ENCODE assay signal across 7 cellular contexts in genomic region chr4:110876214-110876613, GRCh38.
DNase-seq lines count a peak whose midpoint lies in the region; TF ChIP-seq lines count a peak whose summit lies in the region.
"Not testable (repeated sequence)": the region's sequence is repeated elsewhere in the genome, so short reads cannot be mapped to it uniquely, and the experiment has no call there.

No MANE protein-coding gene starts in this region.

- not testable (repeated sequence) for H2BK5ac ChIP-seq in neuronal stem cell (ENCODE audit: low read length)

- H3K27me3 ChIP-seq in HUES48 (ENCODE audit: control insufficient read depth, insufficient read depth, low read length); NT2/D1 (ENCODE audit: insufficient read depth, insufficient read length); endodermal cell (ENCODE audit: control insufficient read depth, insufficient read depth, low read length, poor library complexity, severe bottlenecking); iPS-18a (ENCODE audit: control insufficient read depth, insufficient read depth, low read length); neuronal stem cell (ENCODE audit: control insufficient read depth in 3 of 3, insufficient read depth in 3 of 3, low read depth in 1 of 3, low read length in 3 of 3): not testable (repeated sequence)

- DNase-seq in NT2/D1 (ENCODE audit: low read depth, low spot score); neuronal stem cell (ENCODE audit: low spot score); type B pancreatic cell (ENCODE audit: extremely low spot score, unreplicated experiment): not testable (repeated sequence)
- peak; percentile 65 for DNase-seq in endodermal cell

- not testable (repeated sequence) for H2BK15ac ChIP-seq in neuronal stem cell (ENCODE audit: low read length)

- H3K14ac ChIP-seq in neuronal stem cell (ENCODE audit: low read length): not testable (repeated sequence)

- H2BK120ac ChIP-seq in neuronal stem cell (ENCODE audit: low read depth, low read length): not testable (repeated sequence)

- not testable (repeated sequence) for H3K18ac ChIP-seq in neuronal stem cell (ENCODE audit: low read length)

- H3K9me3 Mint-ChIP-seq in endodermal cell, type B pancreatic cell: not testable (repeated sequence)

- H3K4me3 Mint-ChIP-seq in endodermal cell (peak overlapping the region; percentile 76), type B pancreatic cell (peak overlapping the region; percentile 74)

- 79 to 84% methylated on average over 17 of the region's 18 CpGs for WGBS in endodermal cell (ENCODE audit: insufficient coverage in 1 of 2, insufficient read length in 1 of 2), 2 experiments
- WGBS in neuronal stem cell (ENCODE audit: extremely low coverage in 2 of 2, insufficient read length in 2 of 2, insufficient replicate concordance in 1 of 2), 2 donors: no CpG with 5 or more reads among the region's 18 CpGs

- not testable (repeated sequence) for H3K23ac ChIP-seq in neuronal stem cell (ENCODE audit: low read depth, low read length, poor library complexity)

- not testable (repeated sequence) for H3K36me3 Mint-ChIP-seq in endodermal cell (ENCODE audit: low read depth); type B pancreatic cell

- not testable (repeated sequence) for H3K4me1 Mint-ChIP-seq in endodermal cell; type B pancreatic cell (ENCODE audit: unreplicated experiment)

- H2BK12ac ChIP-seq in neuronal stem cell (ENCODE audit: low read length): not testable (repeated sequence)

- peak overlapping the region; percentile 29 for H2AFZ ChIP-seq in neuronal stem cell (ENCODE audit: low read length)

- H4K91ac ChIP-seq in neuronal stem cell (ENCODE audit: low read depth, low read length, poor library complexity): not testable (repeated sequence)

- H3K4ac ChIP-seq in neuronal stem cell (ENCODE audit: low read length): not testable (repeated sequence)

- not testable (repeated sequence) for H3K4me2 ChIP-seq in neuronal stem cell (ENCODE audit: insufficient read depth, low read length, poor library complexity, severe bottlenecking)

- not testable (repeated sequence) for H4K8ac ChIP-seq in neuronal stem cell (ENCODE audit: low read depth, low read length)

- H2AK5ac ChIP-seq in neuronal stem cell (ENCODE audit: low read depth, low read length): not testable (repeated sequence)

- not testable (repeated sequence) for H3K27ac ChIP-seq in HUES48 (ENCODE audit: low read depth, low read length); endodermal cell (ENCODE audit: low read depth, low read length); iPS-18a (ENCODE audit: low read length); neuronal stem cell (replicated peaks; ENCODE audit: low read length)

- not testable (repeated sequence) for H3K9me3 ChIP-seq in ES-I3 (ENCODE audit: control insufficient read depth, insufficient read depth, low read length); HUES48 (ENCODE audit: control insufficient read depth, insufficient read depth, low read length); NT2/D1 (ENCODE audit: insufficient read depth, low read length); endodermal cell (ENCODE audit: control insufficient read depth, low read length); iPS-18a (ENCODE audit: control insufficient read depth, low read depth, low read length); neuronal stem cell (replicated peaks in 1 of 2; ENCODE audit: control insufficient read depth in 2 of 2, insufficient read depth in 1 of 2, low read depth in 1 of 2, low read length in 2 of 2)

- H3K79me1 ChIP-seq in neuronal stem cell (ENCODE audit: low read depth, low read length): not testable (repeated sequence)

- H3K4me3 ChIP-seq in HUES48 (ENCODE audit: low read depth, low read length): peak overlapping the region; percentile 42
- H3K4me3 ChIP-seq in NT2/D1 (ENCODE audit: insufficient read length, low read depth): peak overlapping the region; percentile 24
- H3K4me3 ChIP-seq in endodermal cell (ENCODE audit: low read length); neuronal stem cell (ENCODE audit: low read length in 2 of 2): not testable (repeated sequence)
- H3K4me3 ChIP-seq in iPS-18a (ENCODE audit: low read length): peak overlapping the region; percentile 28

- peak overlapping the region; percentile 79 for H3K9ac ChIP-seq in ES-I3 (ENCODE audit: low read depth, low read length)
- not testable (repeated sequence) for H3K9ac ChIP-seq in HUES48 (ENCODE audit: low read depth, low read length); NT2/D1 (ENCODE audit: insufficient read length, low read depth); endodermal cell (ENCODE audit: extremely low read depth, low read length, poor library complexity, severe bottlenecking); iPS-18a (ENCODE audit: low read length); neuronal stem cell (ENCODE audit: low read depth, low read length, poor library complexity)

- not testable (repeated sequence) for H3K27me3 Mint-ChIP-seq in endodermal cell (ENCODE audit: insufficient read depth); type B pancreatic cell

- not testable (repeated sequence) for H3K36me3 ChIP-seq in ES-I3 (ENCODE audit: insufficient read depth, low read length); HUES48 (ENCODE audit: control insufficient read depth, insufficient read depth, low read length); NT2/D1 (ENCODE audit: insufficient read depth, insufficient read length, low read length); endodermal cell (ENCODE audit: control insufficient read depth, insufficient read depth, low read length); iPS-18a (ENCODE audit: control insufficient read depth, low read depth, low read length); neuronal stem cell (replicated peaks in 1 of 2; ENCODE audit: control insufficient read depth in 2 of 2, insufficient read depth in 2 of 2, low read length in 2 of 2)

- TF ChIP-seq CTCF in endodermal cell (conservative IDR thresholded peaks at IDR 0.05); type B pancreatic cell (conservative IDR thresholded peaks at IDR 0.05): not testable (repeated sequence)

- H3K4me1 ChIP-seq in ES-I3 (ENCODE audit: insufficient read depth, low read length); HUES48 (ENCODE audit: control insufficient read depth, insufficient read depth, low read length); NT2/D1 (ENCODE audit: insufficient read depth, insufficient read length); endodermal cell (ENCODE audit: control insufficient read depth, insufficient read depth, low read length); iPS-18a (ENCODE audit: control insufficient read depth, low read depth, low read length); neuronal stem cell (ENCODE audit: control insufficient read depth in 2 of 2, insufficient read depth in 1 of 2, low read depth in 1 of 2, low read length in 2 of 2): not testable (repeated sequence)

- H3K27ac Mint-ChIP-seq in endodermal cell (peak overlapping the region; percentile 96), type B pancreatic cell (peak overlapping the region; percentile 82)
